ENCODE assay signal across 12 cellular contexts in genomic region chr1:94539496-94539895, GRCh38. TPM values are rescaled to one million over a fixed set of nuclear protein-coding genes. Genes with fewer than 3 reads are reported as not detected.
DNase-seq lines count a peak whose midpoint lies in the region; ATAC-seq and TF ChIP-seq lines count a peak whose summit lies in the region.
"Had no signal": no experiment of that assay in that cellular context is flagged by ENCODE, and none has a peak within 500 bp of the region (broad histone marks: within the 10 kb centered on the region; RNA-seq: fewer than 3 reads in every experiment).

No MANE protein-coding gene starts in this region.

- POLR2A ChIA-PET in AG04449 (lab: Yijun Ruan, JAX), result no interaction called here
- POLR2A ChIA-PET in activated CD4-positive, alpha-beta T cell treated with anti-CD3 and anti-CD28 coated beads, Interleukin-2, amount 10 ng/mL, durations not matched to agents 7 days and 5 days (lab: Charles Lee), result no interaction called here

- H3K27ac ChIP-seq in epithelial cell of prostate, result peak overlapping the region; percentile 96

- peak overlapping the region; percentile 66 for H3K4me3 ChIP-seq in AG04449 (ENCODE audit: low read depth, low read length)
- H3K4me3 ChIP-seq in MG63, result no peak overlapping the region

- no peak for DNase-seq in AG04449 (ENCODE audit: low read depth, low spot score)
- DNase-seq in MG63, result peak; percentile 90
- DNase-seq in epithelial cell of prostate (ENCODE audit: low read depth, low spot score), result no peak
- no peak for DNase-seq in nephron progenitor cell
- DNase-seq in activated CD4-positive, alpha-beta T cell treated with anti-CD3 and anti-CD28 coated beads, Interleukin-2, amount 10 ng/mL, durations not matched to agents 7 days and 5 days, result no peak
- no peak for DNase-seq in activated T-cell treated with anti-CD3 and anti-CD28 coated beads, Interleukin-2, amount 50 U/mL, for 72 hours
- DNase-seq in hippocampal formation (lab: John Stamatoyannopoulos, UW), result no peak
- no peak for DNase-seq in CD1c-positive myeloid dendritic cell (ENCODE audit: extremely low spot score)
- DNase-seq: CD4-positive, alpha-beta T cell; SHP77 treated with DMSO at 0.1 percent for 48 hours; uterus had no signal

- no peak for ATAC-seq in activated T-cell treated with anti-CD3 and anti-CD28 coated beads, Interleukin-2, amount 50 U/mL, for 72 hours (replicated peaks in 1 of 2)

- H3K36me3 ChIP-seq in MG63, result no peaks in the 10 kb centered on the region
- H3K36me3 ChIP-seq: uterus had no signal

- H3K27me3 ChIP-seq in MG63, result no peaks in the 10 kb centered on the region
- H3K27me3 ChIP-seq: uterus had no signal

- H3K4me1 Mint-ChIP-seq in nephron progenitor cell, result peaks cover 61% of the 10 kb centered on the region
- H3K4me1 Mint-ChIP-seq in activated CD4-positive, alpha-beta T cell treated with anti-CD3 and anti-CD28 coated beads, Interleukin-2, amount 10 ng/mL, durations not matched to agents 7 days and 5 days, result peaks cover 16% of the 10 kb centered on the region
- peaks cover 26% of the 10 kb centered on the region for H3K4me1 Mint-ChIP-seq in activated T-cell treated with anti-CD3 and anti-CD28 coated beads, Interleukin-2, amount 50 U/mL, for 72 hours (ENCODE audit: low read depth)

- peak overlapping the region; percentile 88 for H3K4me3 Mint-ChIP-seq in nephron progenitor cell
- no peak overlapping the region for H3K4me3 Mint-ChIP-seq in activated CD4-positive, alpha-beta T cell treated with anti-CD3 and anti-CD28 coated beads, Interleukin-2, amount 10 ng/mL, durations not matched to agents 7 days and 5 days
- no peak overlapping the region for H3K4me3 Mint-ChIP-seq in activated T-cell treated with anti-CD3 and anti-CD28 coated beads, Interleukin-2, amount 50 U/mL, for 72 hours
- H3K4me3 Mint-ChIP-seq: CD4-positive, alpha-beta T cell; central memory CD8-positive, alpha-beta T cell had no signal

- CTCF ChIA-PET in AG04449 (lab: Yijun Ruan, JAX), result interaction anchor here (1.0 to 3.9 kb wide), 7 partner anchors 10 to 266 kb away, joined by 3 to 24 read pairs (median 9); no protein-coding TSS in a partner anchor
- CTCF ChIA-PET in activated CD4-positive, alpha-beta T cell treated with anti-CD3 and anti-CD28 coated beads, Interleukin-2, amount 10 ng/mL, durations not matched to agents 7 days and 5 days (lab: Charles Lee), result interaction anchor here (0.6 kb wide), 1 partner anchor 21 kb away, joined by 4 read pairs; no protein-coding TSS in a partner anchor

- no peak for TF ChIP-seq CTCF in AG04449 (IDR thresholded peaks at IDR 0.05; ENCODE audit: insufficient read depth, low read length, missing control alignments)
- no peak for TF ChIP-seq CTCF in nephron progenitor cell (IDR thresholded peaks at IDR 0.05)

- H3K9me3 ChIP-seq in MG63, result no peaks in the 10 kb centered on the region
- H3K9me3 ChIP-seq: uterus had no signal

- peaks cover 9% of the 10 kb centered on the region for H3K9me3 Mint-ChIP-seq in nephron progenitor cell
- no peaks in the 10 kb centered on the region for H3K9me3 Mint-ChIP-seq in activated CD4-positive, alpha-beta T cell treated with anti-CD3 and anti-CD28 coated beads, Interleukin-2, amount 10 ng/mL, durations not matched to agents 7 days and 5 days
- no peaks in the 10 kb centered on the region for H3K9me3 Mint-ChIP-seq in activated T-cell treated with anti-CD3 and anti-CD28 coated beads, Interleukin-2, amount 50 U/mL, for 72 hours
- H3K9me3 Mint-ChIP-seq: CD4-positive, alpha-beta T cell; central memory CD8-positive, alpha-beta T cell had no signal

- peaks cover 30% of the 10 kb centered on the region for H3K36me3 Mint-ChIP-seq in nephron progenitor cell (ENCODE audit: low read depth)
- no peaks in the 10 kb centered on the region for H3K36me3 Mint-ChIP-seq in activated CD4-positive, alpha-beta T cell treated with anti-CD3 and anti-CD28 coated beads, Interleukin-2, amount 10 ng/mL, durations not matched to agents 7 days and 5 days (ENCODE audit: low read depth)
- H3K36me3 Mint-ChIP-seq in activated T-cell treated with anti-CD3 and anti-CD28 coated beads, Interleukin-2, amount 50 U/mL, for 72 hours (ENCODE audit: insufficient read depth in 2 of 2), result no peaks in the 10 kb centered on the region

- peaks cover 47% of the 10 kb centered on the region for H3K27me3 Mint-ChIP-seq in nephron progenitor cell (ENCODE audit: low read depth, poor library complexity)
- H3K27me3 Mint-ChIP-seq in activated CD4-positive, alpha-beta T cell treated with anti-CD3 and anti-CD28 coated beads, Interleukin-2, amount 10 ng/mL, durations not matched to agents 7 days and 5 days, result peaks cover 64% of the 10 kb centered on the region
- H3K27me3 Mint-ChIP-seq in activated T-cell treated with anti-CD3 and anti-CD28 coated beads, Interleukin-2, amount 50 U/mL, for 72 hours (ENCODE audit: low read depth), result peaks cover 78% of the 10 kb centered on the region

- no peak overlapping the region for H3K27ac Mint-ChIP-seq in nephron progenitor cell
- H3K27ac Mint-ChIP-seq in activated CD4-positive, alpha-beta T cell treated with anti-CD3 and anti-CD28 coated beads, Interleukin-2, amount 10 ng/mL, durations not matched to agents 7 days and 5 days, result no peak overlapping the region
- no peak overlapping the region for H3K27ac Mint-ChIP-seq in activated T-cell treated with anti-CD3 and anti-CD28 coated beads, Interleukin-2, amount 50 U/mL, for 72 hours
- H3K27ac Mint-ChIP-seq: CD4-positive, alpha-beta T cell had no signal

RNA-seq across cellular contexts. Expression of gene F3, which starts 2.1 kb away (rescaled TPM):
- 0.40 TPM in 1 of 2 replicates, not detected in the other for total RNA-seq in MG63 (2014; rRNA removed; shearing (Covaris generic); ENCODE audit: low replicate concordance)
- total RNA-seq in activated CD4-positive, alpha-beta T cell treated with anti-CD3 and anti-CD28 coated beads, Interleukin-2, amount 10 ng/mL, durations not matched to agents 7 days and 5 days, result not detected
- total RNA-seq in activated T-cell treated with anti-CD3 and anti-CD28 coated beads, Interleukin-2, amount 50 U/mL, for 72 hours, result under 1 TPM; 0.23 to 0.65 TPM
- total RNA-seq: CD4-positive, alpha-beta T cell had no signal
